Comparison of ENCODE assay signal across 2 cellular contexts in genomic region chr9:98637381-98637780, GRCh38.
TF ChIP-seq lines count a peak whose summit lies in the region.

No MANE protein-coding gene starts in this region.

TF ChIP-seq in HepG2, 621 proteins besides CTCF, POLR2A, EP300 and RAD21:
- TF ChIP-seq MIXL1 (CRISPR knock-in tag; IDR thresholded peaks at IDR 0.05) (no peak), ATF7 (IDR thresholded peaks at IDR 0.05) (peak; percentile 19; the same call in 1 of the 2 replicates), ATF7 (CRISPR knock-in tag; IDR thresholded peaks at IDR 0.05) (no peak)

TF ChIP-seq in IMR-90, 13 proteins besides CTCF, POLR2A, EP300 and RAD21:
- TF ChIP-seq USF2 (IDR thresholded peaks at IDR 0.05; ENCODE audit: low read depth, low read length) (no peak), NFE2L2 (IDR thresholded peaks at IDR 0.05; ENCODE audit: low read depth, low read length) (no peak), RCOR1 (IDR thresholded peaks at IDR 0.05; ENCODE audit: insufficient replicate concordance, low read length) (no peak), MAFK (IDR thresholded peaks at IDR 0.05; ENCODE audit: low read depth, low read length) (no peak), CEBPB (IDR thresholded peaks at IDR 0.05; ENCODE audit: low read depth, low read length) (no peak)
TF ChIP-seq in IMR-90: peak in this region for 0.
